ENCODE assay signal across 23 cellular contexts in the genomic region with DNA sequence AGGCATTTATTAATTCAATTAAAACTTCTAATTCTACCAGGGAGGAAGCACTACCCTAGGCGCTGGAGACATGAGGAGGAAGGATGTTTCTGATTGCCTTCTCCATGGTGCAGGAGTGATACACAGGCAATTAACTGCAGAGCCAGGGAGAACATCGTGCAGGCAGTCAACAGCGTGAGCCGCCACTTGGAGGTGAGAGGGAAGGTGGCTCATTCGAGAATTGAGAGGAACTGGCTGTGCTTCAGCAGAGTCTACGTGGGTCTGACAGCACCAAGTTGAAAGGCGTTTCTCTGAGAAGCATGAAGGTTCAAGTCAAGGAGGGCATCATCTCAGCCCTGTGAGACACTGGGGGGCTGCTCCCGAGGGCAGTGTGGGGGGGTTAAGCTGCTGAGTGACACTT.
"Had no signal": no experiment of that assay in that cellular context is flagged by ENCODE, and none has a peak within 500 bp of the region (broad histone marks: within the 10 kb centered on the region; RNA-seq: fewer than 3 reads in every experiment).

No MANE protein-coding gene starts in this region.

- H3K27ac Mint-ChIP-seq: IgD-negative memory B cell had no signal

- H3K36me3 Mint-ChIP-seq: IgD-negative memory B cell had no signal

- ATAC-seq: K562 had no signal

- H3K36me3 ChIP-seq: SJSA1 had no signal

- H3K4me3 Mint-ChIP-seq: IgD-negative memory B cell had no signal

- H3K4me1 ChIP-seq: SJSA1 had no signal

- DNase-seq: MM.1S, NCI-H1048, NCI-H1105, NCI-H1436 treated with DMSO at 0.1 percent for 48 hours, NCI-H1694, NCI-H187 treated with DMSO at 0.1 percent for 48 hours, NCI-H2029 treated with DMSO at 0.1 percent for 48 hours, NCI-H2107, NCI-H2171 treated with DMSO at 0.1 percent for 48 hours, NCI-H345, NCI-H446 treated with DMSO at 0.1 percent for 48 hours, NCI-H510A treated with DMSO at 0.1 percent for 48 hours, NCI-H526, NCI-H82, Right ventricle myocardium superior, RPMI8226, SIG-M5 had no signal

- H3K27ac ChIP-seq: HL-60, KMS-11, SJSA1, SK-N-MC had no signal

- H3K9ac ChIP-seq: KMS-11 had no signal

- H3K27me3 ChIP-seq: SJSA1 had no signal

- H3K4me3 ChIP-seq: K562, SJSA1, SK-N-MC had no signal

- H3K27me3 Mint-ChIP-seq: IgD-negative memory B cell had no signal

- H3K4me2 ChIP-seq: KMS-11 had no signal
